In genomic region chr3:156614642-156615511, GRCh38 we compare ENCODE assay signal across 12 cellular contexts. TPM values are rescaled to one million over a fixed set of nuclear protein-coding genes. Genes with fewer than 3 reads are reported as not detected.
A peak's percentile ranks its signal among the peaks of the same experiment; 100 is the strongest.
DNase-seq lines count a peak whose midpoint lies in the region; ATAC-seq, FAIRE-seq and TF ChIP-seq lines count a peak whose summit lies in the region.
"Had no signal": no experiment of that assay in that cellular context is flagged by ENCODE, and none has a peak within 500 bp of the region (broad histone marks: within the 10 kb centered on the region; RNA-seq: fewer than 3 reads in every experiment).

No MANE protein-coding gene starts in this region.

- intact Hi-C loops in mucosa of descending colon (cut with DNase I, micrococcal nuclease) (no loop called here), cardiac septum (cut with DNase I) (no loop called here)

- no peaks in the 10 kb centered on the region for H3K4me1 ChIP-seq in mucosa of descending colon (ENCODE audit: low read depth)
- H3K4me1 ChIP-seq: body of pancreas had no signal

- TF ChIP-seq CTCF in mucosa of descending colon (IDR thresholded peaks at IDR 0.05), result no peak

- H3K9me3 ChIP-seq in mucosa of descending colon, result no peaks in the 10 kb centered on the region
- H3K9me3 ChIP-seq: body of pancreas, HAP-1 had no signal

- no peak for TF ChIP-seq POLR2A in GM12892 (IDR thresholded peaks at IDR 0.05; ENCODE audit: low read depth, low read length)

- DNase-seq in GM12892 (ENCODE audit: insufficient read length) (no peak), astrocyte of the hippocampus (ENCODE audit: low read depth, low spot score) (peak; percentile 67), mucosa of descending colon (peak in 1 of 3 donors; percentile 12), cardiac septum (ENCODE audit: low spot score) (no peak), LoVo (ENCODE audit: low spot score) (no peak), HPDE6-E6E7 (ENCODE audit: extremely low spot score) (no peak), NCI-H1694 (lab: John Stamatoyannopoulos, UW) (no peak)
- DNase-seq: activated CD4-positive, alpha-beta T cell treated with anti-CD3 and anti-CD28 coated beads, Interleukin-2, amount 50 U/mL, for 4 hours; body of pancreas; stimulated activated naive CD4-positive, alpha-beta T cell had no signal

- FAIRE-seq in GM12892 (lab: Jason Lieb, UNC), result peak; percentile 42

- no peaks in the 10 kb centered on the region for H3K36me3 ChIP-seq in mucosa of descending colon (ENCODE audit: low read depth)
- H3K36me3 ChIP-seq: HAP-1 had no signal

- ATAC-seq in mucosa of descending colon, result peak; percentile 71
- ATAC-seq: body of pancreas had no signal

- H3K4me3 ChIP-seq in mucosa of descending colon, result no peak overlapping the region
- H3K4me3 ChIP-seq: body of pancreas, HAP-1 had no signal

- TF ChIP-seq EP300 in Ishikawa (IDR thresholded peaks at IDR 0.05; ENCODE audit: borderline replicate concordance), result no peak

- no peak for TF ChIP-seq RAD21 in Ishikawa (IDR thresholded peaks at IDR 0.05; ENCODE audit: low read depth)

TF ChIP-seq in Ishikawa, 13 proteins besides CTCF, POLR2A, EP300 and RAD21:
- no peak for TF ChIP-seq NFIC (IDR thresholded peaks at IDR 0.05)
- TF ChIP-seq TEAD4 (IDR thresholded peaks at IDR 0.05), result 0 out of 2 replicates have a peak, but pooled peaks have one; percentile 13
- no peak for TF ChIP-seq YY1 (IDR thresholded peaks at IDR 0.05; ENCODE audit: low read depth)
- TF ChIP-seq EGR1 (IDR thresholded peaks at IDR 0.05), result no peak
- TF ChIP-seq TCF12 (IDR thresholded peaks at IDR 0.05; ENCODE audit: low read depth), result no peak
- TF ChIP-seq, protein P1, sequence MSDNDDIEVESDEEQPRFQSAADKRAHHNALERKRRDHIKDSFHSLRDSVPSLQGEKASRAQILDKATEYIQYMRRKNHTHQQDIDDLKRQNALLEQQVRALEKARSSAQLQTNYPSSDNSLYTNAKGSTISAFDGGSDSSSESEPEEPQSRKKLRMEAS (IDR thresholded peaks at IDR 0.05), result 0 out of 2 replicates have a peak, but pooled peaks have one; percentile 22
- no peak for TF ChIP-seq ZBTB7A (IDR thresholded peaks at IDR 0.05; ENCODE audit: low read depth)
- TF ChIP-seq CEBPB (IDR thresholded peaks at IDR 0.05), result no peak
- TF ChIP-seq, protein P2, sequence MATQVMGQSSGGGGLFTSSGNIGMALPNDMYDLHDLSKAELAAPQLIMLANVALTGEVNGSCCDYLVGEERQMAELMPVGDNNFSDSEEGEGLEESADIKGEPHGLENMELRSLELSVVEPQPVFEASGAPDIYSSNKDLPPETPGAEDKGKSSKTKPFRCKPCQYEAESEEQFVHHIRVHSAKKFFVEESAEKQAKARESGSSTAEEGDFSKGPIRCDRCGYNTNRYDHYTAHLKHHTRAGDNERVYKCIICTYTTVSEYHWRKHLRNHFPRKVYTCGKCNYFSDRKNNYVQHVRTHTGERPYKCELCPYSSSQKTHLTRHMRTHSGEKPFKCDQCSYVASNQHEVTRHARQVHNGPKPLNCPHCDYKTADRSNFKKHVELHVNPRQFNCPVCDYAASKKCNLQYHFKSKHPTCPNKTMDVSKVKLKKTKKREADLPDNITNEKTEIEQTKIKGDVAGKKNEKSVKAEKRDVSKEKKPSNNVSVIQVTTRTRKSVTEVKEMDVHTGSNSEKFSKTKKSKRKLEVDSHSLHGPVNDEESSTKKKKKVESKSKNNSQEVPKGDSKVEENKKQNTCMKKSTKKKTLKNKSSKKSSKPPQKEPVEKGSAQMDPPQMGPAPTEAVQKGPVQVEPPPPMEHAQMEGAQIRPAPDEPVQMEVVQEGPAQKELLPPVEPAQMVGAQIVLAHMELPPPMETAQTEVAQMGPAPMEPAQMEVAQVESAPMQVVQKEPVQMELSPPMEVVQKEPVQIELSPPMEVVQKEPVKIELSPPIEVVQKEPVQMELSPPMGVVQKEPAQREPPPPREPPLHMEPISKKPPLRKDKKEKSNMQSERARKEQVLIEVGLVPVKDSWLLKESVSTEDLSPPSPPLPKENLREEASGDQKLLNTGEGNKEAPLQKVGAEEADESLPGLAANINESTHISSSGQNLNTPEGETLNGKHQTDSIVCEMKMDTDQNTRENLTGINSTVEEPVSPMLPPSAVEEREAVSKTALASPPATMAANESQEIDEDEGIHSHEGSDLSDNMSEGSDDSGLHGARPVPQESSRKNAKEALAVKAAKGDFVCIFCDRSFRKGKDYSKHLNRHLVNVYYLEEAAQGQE (IDR thresholded peaks at IDR 0.05; ENCODE audit: low read depth), result no peak
- TF ChIP-seq USF1 (IDR thresholded peaks at IDR 0.05), result no peak
- TF ChIP-seq CREB1 (IDR thresholded peaks at IDR 0.05; ENCODE audit: low read depth), result no peak
- no peak for TF ChIP-seq TAF1 (IDR thresholded peaks at IDR 0.05; ENCODE audit: low read depth)
- no peak for TF ChIP-seq FOXM1 (IDR thresholded peaks at IDR 0.05; ENCODE audit: borderline replicate concordance, low read depth)

RNA-seq across cellular contexts. Expression of gene TIPARP, which starts 59.5 kb away (rescaled TPM):
- polyA plus RNA-seq in GM12892 (2012; ENCODE audit: missing spikeins), result 29.5 TPM
- total RNA-seq in mucosa of descending colon, result 10 to 100 TPM; 26.4 to 28.6 (median 26.7) TPM
- total RNA-seq in cardiac septum, result 17.9 TPM

RNA-seq across cellular contexts. Expression of gene SSR3, which starts 60.0 kb away (rescaled TPM):
- 200 TPM for polyA plus RNA-seq in GM12892 (2012; ENCODE audit: missing spikeins)
- total RNA-seq in mucosa of descending colon, result 100 to 1,000 TPM in 2 of 3 donors, 10 to 100 TPM in 1; 97.9 to 125 (median 123) TPM
- 155 TPM for total RNA-seq in cardiac septum
